Comparison of ENCODE assay signal across 13 cellular contexts in genomic region chr13:108315273-108315672, GRCh38. TPM values are rescaled to one million over a fixed set of nuclear protein-coding genes. Genes with fewer than 3 reads are reported as not detected.
DNase-seq lines count a peak whose midpoint lies in the region; ATAC-seq and TF ChIP-seq lines count a peak whose summit lies in the region.
"Had no signal": no experiment of that assay in that cellular context is flagged by ENCODE, and none has a peak within 500 bp of the region (broad histone marks: within the 10 kb centered on the region; RNA-seq: fewer than 3 reads in every experiment).

No MANE protein-coding gene starts in this region.

- H3K4me2 ChIP-seq in SU-DHL-6 (ENCODE audit: low read depth, low read length, poor library complexity, severe bottlenecking), result peak overlapping the region; percentile 30

- H3K27me3 Mint-ChIP-seq in type B pancreatic cell, result peaks cover 10% of the 10 kb centered on the region

- DNase-seq in GM12865 (ENCODE audit: low read depth), result peak; percentile 40
- no peak for DNase-seq in NCI-H526 (lab: John Stamatoyannopoulos, UW)
- no peak for DNase-seq in MG63
- DNase-seq in type B pancreatic cell (ENCODE audit: extremely low spot score, unreplicated experiment), result no peak
- DNase-seq in activated naive CD4-positive, alpha-beta T cell (lab: John Stamatoyannopoulos, UW), result no peak
- DNase-seq: 8988T, Caco-2, NCI-H2171 treated with DMSO at 0.1 percent for 48 hours, RPMI8226 had no signal

- no peaks in the 10 kb centered on the region for H3K36me3 Mint-ChIP-seq in type B pancreatic cell

- ATAC-seq in GM19467 (IDR thresholded peaks at IDR 0.05; ENCODE audit: unreplicated experiment) (peak; percentile 56), HG02981 (IDR thresholded peaks at IDR 0.05; ENCODE audit: unreplicated experiment) (peak; percentile 49)

- no peak overlapping the region for H3K4me3 ChIP-seq in GM12865 (ENCODE audit: low read depth, low read length)
- no peak overlapping the region for H3K4me3 ChIP-seq in SU-DHL-6 (ENCODE audit: insufficient read depth, low read length, poor library complexity, severe bottlenecking)
- no peak overlapping the region for H3K4me3 ChIP-seq in MG63
- H3K4me3 ChIP-seq: skin epidermis had no signal

- H3K27ac Mint-ChIP-seq in type B pancreatic cell, result no peak overlapping the region

- H3K27ac ChIP-seq in SU-DHL-6 (ENCODE audit: low read depth, low read length), result no peak overlapping the region
- H3K27ac ChIP-seq: skin epidermis had no signal

- no peaks in the 10 kb centered on the region for H3F3A ChIP-seq in SU-DHL-6 (ENCODE audit: insufficient read depth)

- H3K9me3 ChIP-seq in SU-DHL-6 (ENCODE audit: insufficient read depth, low read length) (no peaks in the 10 kb centered on the region), MG63 (no peaks in the 10 kb centered on the region)
- H3K9me3 ChIP-seq: Caco-2 had no signal

- no peak overlapping the region for H3K9ac ChIP-seq in SU-DHL-6 (ENCODE audit: low read length)

- no peaks in the 10 kb centered on the region for H3K4me1 Mint-ChIP-seq in type B pancreatic cell (ENCODE audit: unreplicated experiment)

- no peaks in the 10 kb centered on the region for H3K9me2 ChIP-seq in SU-DHL-6 (replicated peaks; ENCODE audit: insufficient read depth, low read length)

- H2AFZ ChIP-seq in SU-DHL-6 (ENCODE audit: low read depth, low read length, severe bottlenecking), result no peak overlapping the region

- H4K20me1 ChIP-seq in SU-DHL-6 (ENCODE audit: low read depth, low read length), result no peaks in the 10 kb centered on the region

- H3K36me3 ChIP-seq in SU-DHL-6 (ENCODE audit: low read length) (no peaks in the 10 kb centered on the region), MG63 (no peaks in the 10 kb centered on the region)

- no peak overlapping the region for H3K4me3 Mint-ChIP-seq in type B pancreatic cell

- H3K27me3 ChIP-seq in SU-DHL-6 (ENCODE audit: low read length) (no peaks in the 10 kb centered on the region), MG63 (no peaks in the 10 kb centered on the region)

- TF ChIP-seq CTCF in GM12865 (IDR thresholded peaks at IDR 0.05; ENCODE audit: insufficient read depth, low read depth, low read length, missing control alignments) (no peak), SU-DHL-6 (IDR thresholded peaks at IDR 0.05; ENCODE audit: insufficient read depth, low read length, poor library complexity, severe bottlenecking) (no peak), type B pancreatic cell (conservative IDR thresholded peaks at IDR 0.05) (no peak)

- no peaks in the 10 kb centered on the region for H3K9me3 Mint-ChIP-seq in type B pancreatic cell

- H3K79me2 ChIP-seq in SU-DHL-6 (ENCODE audit: insufficient read depth, low read length), result no peaks in the 10 kb centered on the region

RNA-seq across cellular contexts. Expression of gene TNFSF13B, which starts 45.8 kb away (rescaled TPM):
- 0.74 TPM in 1 of 2 replicates, not detected in the other for total RNA-seq in MG63 (2014; rRNA removed; shearing (Covaris generic); ENCODE audit: low replicate concordance)
- 0.45 and 1.8 TPM in 2 replicates for total RNA-seq in type B pancreatic cell (ENCODE audit: low replicate concordance)
